ENCODE assay signal across 1 cellular context in genomic region chrX:14030248-14030592, GRCh38.
TF ChIP-seq lines count a peak whose summit lies in the region.

No MANE protein-coding gene starts in this region.

TF ChIP-seq in K562, 482 proteins besides CTCF, POLR2A, EP300 and RAD21 (continued from another document):
- TF ChIP-seq MXI1 (IDR thresholded peaks at IDR 0.05; ENCODE audit: low read depth, low read length) = no peak
- no peak for TF ChIP-seq ZNF561 (CRISPR knock-in tag; conservative IDR thresholded peaks at IDR 0.05)
- no peak for TF ChIP-seq FOXA3 (CRISPR knock-in tag; conservative IDR thresholded peaks at IDR 0.05 in 1 of 2, IDR thresholded peaks at IDR 0.05 in 1 of 2)
- no peak for TF ChIP-seq ZBTB11 (CRISPR knock-in tag; IDR thresholded peaks at IDR 0.05)
- 0 out of 4 replicates have a peak, but pooled peaks of 1 of the 2 experiments have one; percentile 3 for TF ChIP-seq TRIM24 (IDR thresholded peaks at IDR 0.05)
- TF ChIP-seq KLF6 (CRISPR knock-in tag; IDR thresholded peaks at IDR 0.05; ENCODE audit: borderline replicate concordance) = no peak
- 0 out of 2 replicates have a peak, but pooled peaks have one; percentile 29 for TF ChIP-seq NFRKB (IDR thresholded peaks at IDR 0.05; ENCODE audit: low read depth)
- no peak for TF ChIP-seq YBX1 (IDR thresholded peaks at IDR 0.05)
- TF ChIP-seq ARID1B (IDR thresholded peaks at IDR 0.05) = peak; percentile 4; the same call in 1 of the 2 replicates
- TF ChIP-seq AFF4 (CRISPR knock-in tag; IDR thresholded peaks at IDR 0.05) = 0 out of 2 replicates have a peak, but pooled peaks have one; percentile 9
- no peak for TF ChIP-seq DIDO1 (tag; IDR thresholded peaks at IDR 0.05; ENCODE audit: low read depth)
- TF ChIP-seq GATA2 (CRISPR knock-in tag; IDR thresholded peaks at IDR 0.05) = no peak
- no peak for TF ChIP-seq ZSCAN32 (CRISPR knock-in tag; IDR thresholded peaks at IDR 0.05)
- no peak for TF ChIP-seq ZFPM2 (CRISPR knock-in tag; IDR thresholded peaks at IDR 0.05)
- peak; percentile 10 for TF ChIP-seq BRD9 (IDR thresholded peaks at IDR 0.05; ENCODE audit: low read depth, partially characterized antibody)
